Comparison of ENCODE assay signal across 8 cellular contexts in genomic region chr5:151051066-151051930, GRCh38. TPM values are rescaled to one million over a fixed set of nuclear protein-coding genes. Genes with fewer than 3 reads are reported as not detected.
DNase-seq lines count a peak whose midpoint lies in the region; ATAC-seq lines count a peak whose summit lies in the region.

No MANE protein-coding gene starts in this region.

- no peak overlapping the region for H4K8ac ChIP-seq in mesenchymal stem cell (ENCODE audit: low read length)

- no peak overlapping the region for H3K23ac ChIP-seq in mesenchymal stem cell (ENCODE audit: low read length in 2 of 2)

- no peak overlapping the region for H4K91ac ChIP-seq in mesenchymal stem cell (ENCODE audit: low read length)

- no peaks in the 10 kb centered on the region for H3K9me3 Mint-ChIP-seq in activated CD4-positive, alpha-beta memory T cell treated with anti-CD3 and anti-CD28 coated beads, Interleukin-2, amount 10 ng/mL, durations not matched to agents 7 days and 5 days

- H3K4me2 ChIP-seq in mesenchymal stem cell (ENCODE audit: low read length, poor library complexity, severe bottlenecking): no peak overlapping the region

- 65% methylated on average over 5 of the region's 6 CpGs for WGBS in mesenchymal stem cell

- H3K27ac Mint-ChIP-seq in activated CD4-positive, alpha-beta memory T cell treated with anti-CD3 and anti-CD28 coated beads, Interleukin-2, amount 10 ng/mL, durations not matched to agents 7 days and 5 days: peak overlapping the region; percentile 26

- peak overlapping the region; percentile 0 for H3K9ac ChIP-seq in mesenchymal stem cell (ENCODE audit: low read length)

- CTCF ChIA-PET in activated CD4-positive, alpha-beta memory T cell treated with anti-CD3 and anti-CD28 coated beads, Interleukin-2, amount 10 ng/mL, durations not matched to agents 7 days and 5 days (lab: Charles Lee): interaction anchor here (0.6 to 7.9 kb wide), 33 partner anchors 9 to 492 kb away, joined by 3 to 173 read pairs (median 5); partner anchors contain the start of genes ANXA6 and TNIP1

- H3K4me1 ChIP-seq in mesenchymal stem cell (ENCODE audit: control insufficient read depth, insufficient read depth, low read depth, low read length): peaks cover 17% of the 10 kb centered on the region

- no peak overlapping the region for H2AFZ ChIP-seq in mesenchymal stem cell (ENCODE audit: low read depth, low read length)

- no peak overlapping the region for H3K4ac ChIP-seq in mesenchymal stem cell (ENCODE audit: low read depth in 1 of 2, low read length in 2 of 2)

- H3K36me3 Mint-ChIP-seq in activated CD4-positive, alpha-beta memory T cell treated with anti-CD3 and anti-CD28 coated beads, Interleukin-2, amount 10 ng/mL, durations not matched to agents 7 days and 5 days (ENCODE audit: low read depth): peaks cover 65% of the 10 kb centered on the region

- no peaks in the 10 kb centered on the region for H3K27me3 ChIP-seq in mesenchymal stem cell (ENCODE audit: control insufficient read depth in 1 of 2, insufficient read depth in 1 of 2, low read length in 2 of 2)

- POLR2A ChIA-PET in activated CD4-positive, alpha-beta memory T cell treated with anti-CD3 and anti-CD28 coated beads, Interleukin-2, amount 10 ng/mL, durations not matched to agents 7 days and 5 days (lab: Charles Lee): interaction anchor here (0.7 to 1.8 kb wide), 6 partner anchors 20 to 66 kb away, joined by 3 to 9 read pairs (median 5); no protein-coding TSS in a partner anchor

- H3K36me3 ChIP-seq in mesenchymal stem cell (ENCODE audit: control insufficient read depth in 1 of 2, insufficient read depth in 2 of 2, low read depth in 1 of 2, low read length in 2 of 2): peaks cover 74 to 76% of the 10 kb centered on the region in 2 experiments

- no peak overlapping the region for H2BK12ac ChIP-seq in mesenchymal stem cell (ENCODE audit: low read length in 2 of 2)

- no peak overlapping the region for H2AK5ac ChIP-seq in mesenchymal stem cell (ENCODE audit: low read length, severe bottlenecking)

- peaks cover 11% of the 10 kb centered on the region for H3K4me1 Mint-ChIP-seq in activated CD4-positive, alpha-beta memory T cell treated with anti-CD3 and anti-CD28 coated beads, Interleukin-2, amount 10 ng/mL, durations not matched to agents 7 days and 5 days

- no peaks in the 10 kb centered on the region for H3K9me3 ChIP-seq in mesenchymal stem cell (ENCODE audit: control insufficient read depth, low read length)

- ATAC-seq in HG02885 (IDR thresholded peaks at IDR 0.05; ENCODE audit: poor library complexity, unreplicated experiment): peak; percentile 82

- peak overlapping the region; percentile 25 for H2BK5ac ChIP-seq in mesenchymal stem cell (ENCODE audit: low read depth, low read length, poor library complexity, severe bottlenecking)

- no peak overlapping the region for H2BK15ac ChIP-seq in mesenchymal stem cell (ENCODE audit: low read depth, poor library complexity, severe bottlenecking)

- H3K27ac ChIP-seq in mesenchymal stem cell (ENCODE audit: low read length, poor library complexity, severe bottlenecking): peak overlapping the region; percentile 79

- H3K79me1 ChIP-seq in mesenchymal stem cell (replicated peaks; ENCODE audit: low read length, poor library complexity, severe bottlenecking): peaks cover 45% of the 10 kb centered on the region

- no peak overlapping the region for H3K14ac ChIP-seq in mesenchymal stem cell (ENCODE audit: low read length in 2 of 2)

- H3K4me3 ChIP-seq in mesenchymal stem cell (ENCODE audit: insufficient read depth in 1 of 2, low read depth in 1 of 2, low read length in 2 of 2): no peak overlapping the region

- no peaks in the 10 kb centered on the region for H3K27me3 Mint-ChIP-seq in activated CD4-positive, alpha-beta memory T cell treated with anti-CD3 and anti-CD28 coated beads, Interleukin-2, amount 10 ng/mL, durations not matched to agents 7 days and 5 days

- H3K18ac ChIP-seq in mesenchymal stem cell (ENCODE audit: low read depth in 1 of 2, low read length in 2 of 2): no peak overlapping the region

- no peak overlapping the region for H3K4me3 Mint-ChIP-seq in activated CD4-positive, alpha-beta memory T cell treated with anti-CD3 and anti-CD28 coated beads, Interleukin-2, amount 10 ng/mL, durations not matched to agents 7 days and 5 days

- no peak overlapping the region for H2BK120ac ChIP-seq in mesenchymal stem cell (ENCODE audit: low read depth, low read length)

- peak; percentile 39 to 61 for DNase-seq in SHP77 (lab: John Stamatoyannopoulos, UW)
- DNase-seq in SHP77 treated with DMSO at 0.1 percent for 48 hours (lab: John Stamatoyannopoulos, UW): no peak
- peak; percentile 45 to 81 for DNase-seq in NCI-H526 (lab: John Stamatoyannopoulos, UW)
- peak; percentile 73 for DNase-seq in activated CD4-positive, alpha-beta memory T cell treated with anti-CD3 and anti-CD28 coated beads, Interleukin-2, amount 10 ng/mL, durations not matched to agents 7 days and 5 days
- peak; percentile 42 for DNase-seq in effector CD8-positive, alpha-beta T cell (lab: John Stamatoyannopoulos, UW)
- DNase-seq in mesenchymal stem cell: peak; percentile 83
- peak; percentile 49 to 66 for DNase-seq in stimulated activated CD8-positive, alpha-beta memory T cell treated with anti-CD3 and anti-CD28 coated beads, Interleukin-2, amount 100 ng/mL, for 48 hours (ENCODE audit: low read depth in 2 of 2)

RNA-seq across cellular contexts. Expression of gene TNIP1, which starts 29.5 kb away (rescaled TPM):
- 100 to 1,000 TPM; 188 to 201 TPM for total RNA-seq in activated CD4-positive, alpha-beta memory T cell treated with anti-CD3 and anti-CD28 coated beads, Interleukin-2, amount 10 ng/mL, durations not matched to agents 7 days and 5 days
- 50.6 TPM for polyA plus RNA-seq in mesenchymal stem cell (2013, experiment 1 of 2)
- polyA plus RNA-seq in mesenchymal stem cell (2013, experiment 2 of 2): 50.3 TPM

RNA-seq across cellular contexts. Expression of gene GPX3, which starts 30.9 kb away (rescaled TPM):
- not detected for total RNA-seq in activated CD4-positive, alpha-beta memory T cell treated with anti-CD3 and anti-CD28 coated beads, Interleukin-2, amount 10 ng/mL, durations not matched to agents 7 days and 5 days
- 39.2 TPM for polyA plus RNA-seq in mesenchymal stem cell (2013, experiment 1 of 2)
- polyA plus RNA-seq in mesenchymal stem cell (2013, experiment 2 of 2): 40.8 TPM
